Comparison of ENCODE assay signal across 1 cellular context in the genomic region with DNA sequence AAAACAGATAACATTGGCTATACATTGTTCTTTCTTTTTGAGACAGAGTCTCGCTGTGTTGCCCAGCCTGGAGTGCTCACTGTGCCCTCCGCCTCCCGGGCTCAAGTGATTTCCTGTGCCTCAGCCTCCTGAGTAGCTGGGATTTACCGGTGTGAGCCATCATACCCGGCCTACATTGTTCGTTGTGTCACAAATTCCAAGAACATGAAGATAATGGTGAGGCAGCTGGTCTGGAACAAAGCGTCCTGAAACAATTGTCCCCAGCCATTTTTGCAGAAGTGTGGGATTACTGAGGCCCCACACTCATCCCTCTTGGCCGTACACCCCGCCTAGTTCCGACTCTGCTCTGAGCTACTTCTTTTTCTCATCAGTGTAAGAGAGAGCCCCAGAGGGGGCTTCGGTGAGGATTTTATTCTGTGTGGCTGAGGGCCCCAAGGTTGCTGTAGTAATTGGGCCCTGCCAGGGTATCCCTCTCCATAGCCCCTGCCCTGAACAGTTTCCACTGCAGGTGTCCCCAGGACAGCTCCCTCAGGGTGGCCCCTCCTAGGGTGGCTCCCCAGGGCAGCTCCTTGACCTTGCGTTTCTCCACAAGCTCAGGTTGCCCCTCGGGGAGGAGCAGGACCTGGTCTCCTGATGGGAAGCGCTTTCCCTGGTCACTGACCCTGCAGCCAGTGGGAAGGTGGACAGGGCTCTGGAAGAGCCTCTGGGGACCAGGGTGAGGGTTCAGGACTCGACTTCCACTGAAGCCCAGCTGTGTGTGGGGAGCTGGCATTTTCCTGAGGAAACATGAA.
TF ChIP-seq lines count a peak whose summit lies in the region.

No MANE protein-coding gene starts in this region.

TF ChIP-seq in H1, 55 proteins besides CTCF, POLR2A, EP300 and RAD21:
- TF ChIP-seq BACH1 (IDR thresholded peaks at IDR 0.05; ENCODE audit: low read length) (0 out of 2 replicates have a peak, but pooled peaks have one; percentile 13), ASH2L (IDR thresholded peaks at IDR 0.05; ENCODE audit: low read length) (no peak)
- TF ChIP-seq, protein P1, sequence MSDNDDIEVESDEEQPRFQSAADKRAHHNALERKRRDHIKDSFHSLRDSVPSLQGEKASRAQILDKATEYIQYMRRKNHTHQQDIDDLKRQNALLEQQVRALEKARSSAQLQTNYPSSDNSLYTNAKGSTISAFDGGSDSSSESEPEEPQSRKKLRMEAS (IDR thresholded peaks at IDR 0.05), result no peak
